Comparison of ENCODE assay signal across 15 cellular contexts in genomic region chr6:15348528-15348927, GRCh38.
A peak's percentile ranks its signal among the peaks of the same experiment; 100 is the strongest.
DNase-seq lines count a peak whose midpoint lies in the region; ATAC-seq and TF ChIP-seq lines count a peak whose summit lies in the region.
"Had no signal": no experiment of that assay in that cellular context is flagged by ENCODE, and none has a peak within 500 bp of the region (broad histone marks: within the 10 kb centered on the region; RNA-seq: fewer than 3 reads in every experiment).

No MANE protein-coding gene starts in this region.

- no peak overlapping the region for H3K4ac ChIP-seq in neuronal stem cell (ENCODE audit: low read length)

- H3K14ac ChIP-seq in neuronal stem cell (ENCODE audit: low read length), result no peak overlapping the region

- H3K27ac ChIP-seq in CD8-positive, alpha-beta T cell (ENCODE audit: low read depth, low read length), result no peak overlapping the region
- peak overlapping the region; percentile 16 for H3K27ac ChIP-seq in neuronal stem cell (replicated peaks; ENCODE audit: low read length)
- H3K27ac ChIP-seq: BLaER1 treated with 17β-estradiol and CSF1 and Interleukin-3, amounts not matched to agents 10 nM and 100 nM had no signal

- CTCF ChIA-PET in CD8-positive, alpha-beta T cell (lab: Charles Lee), result interaction anchor here (1.0 to 1.4 kb wide), 2 partner anchors 133 to 1219 kb away, joined by 3 to 4 read pairs; no protein-coding TSS in a partner anchor

- H3K27me3 Mint-ChIP-seq in activated naive CD4-positive, alpha-beta T cell treated with anti-CD3 and anti-CD28 coated beads, Interleukin-2, amount 50 U/mL, for 24 hours, result no peaks in the 10 kb centered on the region
- H3K27me3 Mint-ChIP-seq in CD8-positive, alpha-beta T cell (ENCODE audit: low read depth), result no peaks in the 10 kb centered on the region
- no peaks in the 10 kb centered on the region for H3K27me3 Mint-ChIP-seq in activated naive CD8-positive, alpha-beta T cell treated with anti-CD3 and anti-CD28 coated beads for 36 hours
- H3K27me3 Mint-ChIP-seq: B cell, IgD-negative memory B cell had no signal

- no peak overlapping the region for H4K8ac ChIP-seq in neuronal stem cell (ENCODE audit: low read depth, low read length)

- intact Hi-C loops in CD8-positive, alpha-beta T cell (cut with DNase I, micrococcal nuclease), result no loop called here

- peaks cover 90% of the 10 kb centered on the region for H3K4me1 Mint-ChIP-seq in activated naive CD4-positive, alpha-beta T cell treated with anti-CD3 and anti-CD28 coated beads, Interleukin-2, amount 50 U/mL, for 24 hours
- H3K4me1 Mint-ChIP-seq in CD8-positive, alpha-beta T cell (ENCODE audit: low read depth), result peaks cover 84% of the 10 kb centered on the region
- H3K4me1 Mint-ChIP-seq in activated naive CD8-positive, alpha-beta T cell treated with anti-CD3 and anti-CD28 coated beads for 36 hours, result peaks cover 76% of the 10 kb centered on the region

- POLR2A ChIA-PET in CD8-positive, alpha-beta T cell (lab: Charles Lee), result interaction anchor here (0.8 to 1.1 kb wide), 3 partner anchors 9 to 84 kb away, joined by 3 to 4 read pairs (median 3); no protein-coding TSS in a partner anchor

- no peak overlapping the region for H3K4me3 ChIP-seq in CD8-positive, alpha-beta T cell (ENCODE audit: low read depth, low read length)
- no peak overlapping the region for H3K4me3 ChIP-seq in neuronal stem cell (ENCODE audit: low read length in 2 of 2)
- H3K4me3 ChIP-seq: BLaER1 treated with 17β-estradiol and CSF1 and Interleukin-3, amounts not matched to agents 10 nM and 100 nM; GM23338 had no signal

- H3K9me3 Mint-ChIP-seq in activated naive CD4-positive, alpha-beta T cell treated with anti-CD3 and anti-CD28 coated beads, Interleukin-2, amount 50 U/mL, for 24 hours, result no peaks in the 10 kb centered on the region
- no peaks in the 10 kb centered on the region for H3K9me3 Mint-ChIP-seq in CD8-positive, alpha-beta T cell
- H3K9me3 Mint-ChIP-seq in activated naive CD8-positive, alpha-beta T cell treated with anti-CD3 and anti-CD28 coated beads for 36 hours, result no peaks in the 10 kb centered on the region
- H3K9me3 Mint-ChIP-seq: GM23338, HFFc6, IgD-negative memory B cell had no signal

- H2BK12ac ChIP-seq in neuronal stem cell (ENCODE audit: low read length), result no peak overlapping the region

- no peak overlapping the region for H2BK120ac ChIP-seq in neuronal stem cell (ENCODE audit: low read depth, low read length)

- no peak overlapping the region for H3K4me2 ChIP-seq in neuronal stem cell (ENCODE audit: insufficient read depth, low read length, poor library complexity, severe bottlenecking)

- H3K23ac ChIP-seq in neuronal stem cell (ENCODE audit: low read depth, low read length, poor library complexity), result no peak overlapping the region

- no peaks in the 10 kb centered on the region for H3K79me1 ChIP-seq in neuronal stem cell (ENCODE audit: low read depth, low read length)

- TF ChIP-seq CTCF in CD8-positive, alpha-beta T cell (IDR thresholded peaks at IDR 0.05), result no peak

- no peak overlapping the region for H3K9ac ChIP-seq in neuronal stem cell (ENCODE audit: low read depth, low read length, poor library complexity)
- H3K9ac ChIP-seq: BLaER1 treated with 17β-estradiol and CSF1 and Interleukin-3, amounts not matched to agents 10 nM and 100 nM had no signal

- peaks cover 61% of the 10 kb centered on the region for H3K4me1 ChIP-seq in CD8-positive, alpha-beta T cell (ENCODE audit: insufficient read depth, low read length)
- H3K4me1 ChIP-seq in neuronal stem cell (ENCODE audit: control insufficient read depth in 2 of 2, insufficient read depth in 1 of 2, low read depth in 1 of 2, low read length in 2 of 2), result peaks cover 8 to 10% of the 10 kb centered on the region in 2 donors
- H3K4me1 ChIP-seq: Caco-2 had no signal

- no peak overlapping the region for H2BK5ac ChIP-seq in neuronal stem cell (ENCODE audit: low read length)

- H3K9me3 ChIP-seq in CD8-positive, alpha-beta T cell (ENCODE audit: low read length), result no peaks in the 10 kb centered on the region
- peaks cover 0 to 2% of the 10 kb centered on the region in 2 donors for H3K9me3 ChIP-seq in neuronal stem cell (replicated peaks in 1 of 2; ENCODE audit: control insufficient read depth in 2 of 2, insufficient read depth in 1 of 2, low read depth in 1 of 2, low read length in 2 of 2)
- H3K9me3 ChIP-seq: BLaER1 treated with 17β-estradiol and CSF1 and Interleukin-3, amounts not matched to agents 10 nM and 100 nM; Caco-2 had no signal

- H4K91ac ChIP-seq in neuronal stem cell (ENCODE audit: low read depth, low read length, poor library complexity), result no peak overlapping the region

- H3K18ac ChIP-seq in neuronal stem cell (ENCODE audit: low read length), result no peak overlapping the region

- no CpG with 5 or more reads among the region's 4 CpGs for WGBS in neuronal stem cell (ENCODE audit: extremely low coverage in 2 of 2, insufficient read length in 2 of 2, insufficient replicate concordance in 1 of 2), 2 donors

- no peak overlapping the region for H2AFZ ChIP-seq in neuronal stem cell (ENCODE audit: low read length)
- H2AFZ ChIP-seq: GM23338 had no signal

- peak overlapping the region; percentile 71 for H3K27ac Mint-ChIP-seq in activated naive CD4-positive, alpha-beta T cell treated with anti-CD3 and anti-CD28 coated beads, Interleukin-2, amount 50 U/mL, for 24 hours
- H3K27ac Mint-ChIP-seq in CD8-positive, alpha-beta T cell, result peak overlapping the region; percentile 58
- H3K27ac Mint-ChIP-seq in activated naive CD8-positive, alpha-beta T cell treated with anti-CD3 and anti-CD28 coated beads for 36 hours, result peak overlapping the region; percentile 20
- H3K27ac Mint-ChIP-seq: B cell, GM23338, HFFc6, IgD-negative memory B cell had no signal

- ATAC-seq in CD8-positive, alpha-beta T cell, result peak; percentile 38
- ATAC-seq in HG03108 (IDR thresholded peaks at IDR 0.05; ENCODE audit: unreplicated experiment), result no peak
- ATAC-seq: GM23338, HCT116, HepG2 had no signal

- H3K36me3 ChIP-seq in CD8-positive, alpha-beta T cell (ENCODE audit: insufficient read depth, low read length), result no peaks in the 10 kb centered on the region
- H3K36me3 ChIP-seq in neuronal stem cell (replicated peaks in 1 of 2; ENCODE audit: control insufficient read depth in 2 of 2, insufficient read depth in 2 of 2, low read length in 2 of 2), result no peaks in the 10 kb centered on the region

- H2AK5ac ChIP-seq in neuronal stem cell (ENCODE audit: low read depth, low read length), result no peak overlapping the region

- H3K36me3 Mint-ChIP-seq in activated naive CD4-positive, alpha-beta T cell treated with anti-CD3 and anti-CD28 coated beads, Interleukin-2, amount 50 U/mL, for 24 hours, result peaks cover 3% of the 10 kb centered on the region
- no peaks in the 10 kb centered on the region for H3K36me3 Mint-ChIP-seq in CD8-positive, alpha-beta T cell
- peaks cover 28% of the 10 kb centered on the region for H3K36me3 Mint-ChIP-seq in activated naive CD8-positive, alpha-beta T cell treated with anti-CD3 and anti-CD28 coated beads for 36 hours

- DNase-seq in activated naive CD4-positive, alpha-beta T cell (lab: John Stamatoyannopoulos, UW), result no peak
- no peak for DNase-seq in CD8-positive, alpha-beta T cell
- no peak for DNase-seq in activated naive CD8-positive, alpha-beta T cell treated with anti-CD3 and anti-CD28 coated beads for 36 hours
- DNase-seq in neuronal stem cell (ENCODE audit: low spot score), result no peak
- no peak for DNase-seq in NCI-H2029 (lab: John Stamatoyannopoulos, UW)
- DNase-seq: Caco-2, HFFc6 had no signal

- no peaks in the 10 kb centered on the region for H3K27me3 ChIP-seq in CD8-positive, alpha-beta T cell (ENCODE audit: insufficient read depth, low read length)
- no peaks in the 10 kb centered on the region for H3K27me3 ChIP-seq in neuronal stem cell (ENCODE audit: control insufficient read depth in 3 of 3, insufficient read depth in 3 of 3, low read depth in 1 of 3, low read length in 3 of 3)
- H3K27me3 ChIP-seq: BLaER1 treated with 17β-estradiol and CSF1 and Interleukin-3, amounts not matched to agents 10 nM and 100 nM had no signal

- H3K4me3 Mint-ChIP-seq in activated naive CD4-positive, alpha-beta T cell treated with anti-CD3 and anti-CD28 coated beads, Interleukin-2, amount 50 U/mL, for 24 hours, result no peak overlapping the region
- H3K4me3 Mint-ChIP-seq in CD8-positive, alpha-beta T cell, result peak overlapping the region; percentile 30
- no peak overlapping the region for H3K4me3 Mint-ChIP-seq in activated naive CD8-positive, alpha-beta T cell treated with anti-CD3 and anti-CD28 coated beads for 36 hours
- H3K4me3 Mint-ChIP-seq: B cell, GM23338, HFFc6 had no signal

- H2BK15ac ChIP-seq in neuronal stem cell (ENCODE audit: low read length), result no peak overlapping the region

Comparison
In these comparisons a context has a peak if more than half of its experiments do, and no peak if none do; other contexts are left out.
1. H3K27ac Mint-ChIP-seq: peak in every context shown above with its lines; median percentile 71 in activated naive CD4-positive, alpha-beta T cell treated with anti-CD3 and anti-CD28 coated beads, Interleukin-2, amount 50 U/mL, for 24 hours; 58 in CD8-positive, alpha-beta T cell; 20 in activated naive CD8-positive, alpha-beta T cell treated with anti-CD3 and anti-CD28 coated beads for 36 hours.